ENCODE assay signal across 8 cellular contexts in genomic region chr1:43992232-43992995, GRCh38. TPM values are rescaled to one million over a fixed set of nuclear protein-coding genes. Genes with fewer than 3 reads are reported as not detected.
DNase-seq lines count a peak whose midpoint lies in the region; ATAC-seq, FAIRE-seq and TF ChIP-seq lines count a peak whose summit lies in the region.

No MANE protein-coding gene starts in this region.

- peak overlapping the region; percentile 89 for H3K4me3 Mint-ChIP-seq in MCF 10A (ENCODE audit: unreplicated experiment)

- POLR2A ChIA-PET in A549 (lab: Yijun Ruan, JAX) = no interaction called here
- POLR2A ChIA-PET in MCF 10A (lab: Yijun Ruan, JAX) = interaction anchor here (0.6 to 5.0 kb wide), 5 partner anchors 17 to 78 kb away, joined by 3 to 30 read pairs (median 3); partner anchors contain the start of gene ATP6V0B

- no peak for TF ChIP-seq EP300 in A549 (IDR thresholded peaks at IDR 0.05)

- H3K4me2 ChIP-seq in A549 = peak overlapping the region; percentile 98

- no TSS peak for BruUV-seq in MCF 10A (replicated peaks; lab: Mats Ljungman, UMichigan)

- H3K4me1 ChIP-seq in A549 = peaks cover 19% of the 10 kb centered on the region
- H3K4me1 ChIP-seq in HUES48 (ENCODE audit: control insufficient read depth, insufficient read depth, low read length) = peaks cover 10% of the 10 kb centered on the region; the same call in 1 of the 2 replicates
- H3K4me1 ChIP-seq in mucosa of descending colon (ENCODE audit: low read depth) = peaks cover 16% of the 10 kb centered on the region

- TF ChIP-seq POLR2A in A549 (IDR thresholded peaks at IDR 0.05; ENCODE audit: low read length) = no peak

- H3K27me3 Mint-ChIP-seq in MCF 10A (ENCODE audit: insufficient read depth, unreplicated experiment) = no peaks in the 10 kb centered on the region

- TF ChIP-seq CTCF in A549 (IDR thresholded peaks at IDR 0.05) (no peak), MCF 10A (IDR thresholded peaks at IDR 0.05; ENCODE audit: unreplicated experiment) (no peak), mucosa of descending colon (IDR thresholded peaks at IDR 0.05) (no peak)

- H3K36me3 ChIP-seq in HUES48 (ENCODE audit: control insufficient read depth, insufficient read depth, low read length) = 0 out of 2 replicates have a peak, but pooled peaks cover 3% of the 10 kb centered on the region
- no peaks in the 10 kb centered on the region for H3K36me3 ChIP-seq in mucosa of descending colon (ENCODE audit: low read depth)

- peak overlapping the region; percentile 0; the same call in 1 of the 2 replicates for H3K9ac ChIP-seq in HUES48 (ENCODE audit: low read depth, low read length)

- H3K27ac ChIP-seq in A549 = peak overlapping the region; percentile 87 to 89
- H3K27ac ChIP-seq in HUES48 (ENCODE audit: low read depth, low read length) = no peak overlapping the region

- no peaks in the 10 kb centered on the region for H3K4me1 Mint-ChIP-seq in MCF 10A (ENCODE audit: insufficient read depth, unreplicated experiment)

- intact Hi-C loops in MCF 10A (cut with micrococcal nuclease) (no loop called here), mucosa of descending colon (cut with DNase I, micrococcal nuclease) (no loop called here)

- DNase-seq in A549 (ENCODE audit: low read depth in 1 of 2, low spot score in 1 of 2) (no peak), MCF 10A (ENCODE audit: unreplicated experiment) (no peak), mucosa of descending colon (peak in 1 of 3 donors; percentile 51), GDM1 (lab: John Stamatoyannopoulos, UW) (no peak), NCI-H128 (lab: John Stamatoyannopoulos, UW; ENCODE audit: unreplicated experiment) (no peak), iPS-NIHi7 (ENCODE audit: extremely low spot score) (no peak)

- ATAC-seq in A549 (no peak), mucosa of descending colon (no peak), GM19351 (IDR thresholded peaks at IDR 0.05; ENCODE audit: unreplicated experiment) (no peak)

- H3K4me3 ChIP-seq in A549 = peak overlapping the region; percentile 84
- H3K4me3 ChIP-seq in HUES48 (ENCODE audit: low read depth, low read length) = peak overlapping the region; percentile 84
- peak overlapping the region; percentile 36 for H3K4me3 ChIP-seq in mucosa of descending colon

- H3K9me3 ChIP-seq in A549 (no peaks in the 10 kb centered on the region), HUES48 (ENCODE audit: control insufficient read depth, insufficient read depth, low read length) (no peaks in the 10 kb centered on the region), mucosa of descending colon (no peaks in the 10 kb centered on the region)

- no peak for TF ChIP-seq RAD21 in A549 (conservative IDR thresholded peaks at IDR 0.05 in 1 of 2, IDR thresholded peaks at IDR 0.05 in 1 of 2)

- no peak for FAIRE-seq in A549 (lab: Jason Lieb, UNC)

- no peaks in the 10 kb centered on the region for H3K9me3 Mint-ChIP-seq in MCF 10A (ENCODE audit: unreplicated experiment)

- WGBS in A549 (ENCODE audit: missing lambda C conversion rate) = 81% methylated on average over 10 of the region's 11 CpGs

- H3K36me3 Mint-ChIP-seq in MCF 10A (ENCODE audit: insufficient read depth, unreplicated experiment) = peaks cover 18% of the 10 kb centered on the region

- H3K27ac Mint-ChIP-seq in MCF 10A (ENCODE audit: low read depth, unreplicated experiment) = no peak overlapping the region

- CTCF ChIA-PET in A549 (lab: Yijun Ruan, JAX) = interaction anchor here (1.0 to 5.0 kb wide), 5 partner anchors 10 to 229 kb away, joined by 3 to 51 read pairs (median 18); no protein-coding TSS in a partner anchor
- CTCF ChIA-PET in MCF 10A (lab: Yijun Ruan, JAX) = interaction anchor here (0.5 to 5.0 kb wide), 8 partner anchors 13 to 785 kb away, joined by 3 to 36 read pairs (median 4); no protein-coding TSS in a partner anchor

- peaks cover 3% of the 10 kb centered on the region; the same call in 1 of the 2 replicates for H3K27me3 ChIP-seq in HUES48 (ENCODE audit: control insufficient read depth, insufficient read depth, low read length)

TF ChIP-seq in A549, 52 proteins besides CTCF, POLR2A, EP300 and RAD21:
- no peak for TF ChIP-seq NFE2L2 (conservative IDR thresholded peaks at IDR 0.05; ENCODE audit: low read length)
TF ChIP-seq in A549: peak in this region for 0.

RNA-seq across cellular contexts. Expression of gene CCDC24, which starts 1.0 kb away (rescaled TPM):
- polyA plus RNA-seq in A549 (2011; rRNA removed) = 2.0 and 2.9 TPM in 2 replicates
- 3.5 and 5.4 TPM in 2 replicates for polyA plus RNA-seq in A549 (2012; cell fraction: cytosol; rRNA removed)
- 12.0 and 17.8 TPM in 2 replicates for polyA plus RNA-seq in A549 (2012; cell fraction: nucleus; rRNA removed)
- 9.3 to 12.5 TPM (median 10.2 TPM) in 3 replicates for polyA plus RNA-seq in A549 (2017; fragmentation: RNase III; extraction: RNeasy Plus Mini Kit Qiagen cat#74134 plus additional on column Dnase treatment)
- 2.0 and 2.4 TPM in 2 replicates for polyA minus RNA-seq in A549 (2011; rRNA and poly(A)+ RNA removed)
- total RNA-seq in MCF 10A (2022) = 3.6 and 4.8 TPM in 2 replicates
- 10 to 100 TPM; 13.4 to 19.6 (median 16.9) TPM for total RNA-seq in mucosa of descending colon

RNA-seq across cellular contexts. Expression of gene B4GALT2, which starts 13.4 kb away (rescaled TPM):
- 19.0 and 21.2 TPM in 2 replicates for polyA plus RNA-seq in A549 (2011; rRNA removed)
- polyA plus RNA-seq in A549 (2012; cell fraction: cytosol; rRNA removed) = 35.2 and 58.6 TPM in 2 replicates
- 49.6 and 74.1 TPM in 2 replicates for polyA plus RNA-seq in A549 (2012; cell fraction: nucleus; rRNA removed)
- polyA plus RNA-seq in A549 (2017; fragmentation: RNase III; extraction: RNeasy Plus Mini Kit Qiagen cat#74134 plus additional on column Dnase treatment) = 35.8 to 36.4 TPM (median 36.0 TPM) in 3 replicates
- polyA minus RNA-seq in A549 (2011; rRNA and poly(A)+ RNA removed) = 30.4 and 32.3 TPM in 2 replicates
- total RNA-seq in MCF 10A (2022) = 56.3 and 68.4 TPM in 2 replicates
- total RNA-seq in mucosa of descending colon = 10 to 100 TPM; 20.0 to 33.6 (median 28.1) TPM

RNA-seq across cellular contexts. Expression of gene ATP6V0B, which starts 17.7 kb away (rescaled TPM):
- polyA plus RNA-seq in A549 (2011; rRNA removed) (97.0 and 104 TPM in 2 replicates), A549 (2017; fragmentation: RNase III; extraction: RNeasy Plus Mini Kit Qiagen cat#74134 plus additional on column Dnase treatment) (91.0 to 101 TPM (median 91.2 TPM) in 3 replicates)
- polyA plus RNA-seq in A549 (2012; cell fraction: cytosol; rRNA removed) = 172 and 181 TPM in 2 replicates
- polyA plus RNA-seq in A549 (2012; cell fraction: nucleus; rRNA removed) = 119 and 130 TPM in 2 replicates
- polyA minus RNA-seq in A549 (2011; rRNA and poly(A)+ RNA removed) = 70.2 and 72.6 TPM in 2 replicates
- total RNA-seq in MCF 10A (2022) (120 and 141 TPM in 2 replicates), mucosa of descending colon (100 to 1,000 TPM; 116 to 184 (median 158) TPM)

RNA-seq across cellular contexts. Expression of gene DPH2, which starts 22.6 kb away (rescaled TPM):
- polyA plus RNA-seq in A549 (2011; rRNA removed) (41.7 and 43.5 TPM in 2 replicates), A549 (2017; fragmentation: RNase III; extraction: RNeasy Plus Mini Kit Qiagen cat#74134 plus additional on column Dnase treatment) (35.0 to 42.4 TPM (median 38.8 TPM) in 3 replicates)
- 57.1 and 68.4 TPM in 2 replicates for polyA plus RNA-seq in A549 (2012; cell fraction: cytosol; rRNA removed)
- polyA plus RNA-seq in A549 (2012; cell fraction: nucleus; rRNA removed) = 170 and 171 TPM in 2 replicates
- 69.6 and 71.1 TPM in 2 replicates for polyA minus RNA-seq in A549 (2011; rRNA and poly(A)+ RNA removed)
- total RNA-seq in MCF 10A (2022) (27.9 and 38.9 TPM in 2 replicates), mucosa of descending colon (10 to 100 TPM; 16.5 to 23.3 (median 17.9) TPM)

RNA-seq across cellular contexts. Expression of gene SLC6A9, which starts 38.8 kb away (rescaled TPM):
- polyA plus RNA-seq in A549 (2011; rRNA removed) (9.0 and 10.5 TPM in 2 replicates), A549 (2017; fragmentation: RNase III; extraction: RNeasy Plus Mini Kit Qiagen cat#74134 plus additional on column Dnase treatment) (11.1 to 17.7 TPM (median 17.3 TPM) in 3 replicates)
- polyA plus RNA-seq in A549 (2012; cell fraction: cytosol; rRNA removed) = 6.4 and 8.3 TPM in 2 replicates
- polyA plus RNA-seq in A549 (2012; cell fraction: nucleus; rRNA removed) = 15.9 and 22.1 TPM in 2 replicates
- polyA minus RNA-seq in A549 (2011; rRNA and poly(A)+ RNA removed) = 22.0 and 24.1 TPM in 2 replicates
- total RNA-seq in MCF 10A (2022) (62.2 and 64.9 TPM in 2 replicates), mucosa of descending colon (10 to 100 TPM; 21.1 to 52.5 (median 38.1) TPM)
